Comparison of ENCODE assay signal across 22 cellular contexts in genomic region chr20:36318166-36318565, GRCh38. TPM values are rescaled to one million over a fixed set of nuclear protein-coding genes. Genes with fewer than 3 reads are reported as not detected.
DNase-seq lines count a peak whose midpoint lies in the region; ATAC-seq and TF ChIP-seq lines count a peak whose summit lies in the region.
"Had no signal": no experiment of that assay in that cellular context is flagged by ENCODE, and none has a peak within 500 bp of the region (broad histone marks: within the 10 kb centered on the region; RNA-seq: fewer than 3 reads in every experiment).

No MANE protein-coding gene starts in this region.

- intact Hi-C loops in naive thymus-derived CD4-positive, alpha-beta T cell (cut with micrococcal nuclease), result no loop called here
- intact Hi-C loops in aorta (cut with DNase I), result no loop called here

- H3K36me3 Mint-ChIP-seq in chondrocyte (ENCODE audit: low read depth), result no peaks in the 10 kb centered on the region
- no peaks in the 10 kb centered on the region for H3K36me3 Mint-ChIP-seq in naive thymus-derived CD4-positive, alpha-beta T cell
- H3K36me3 Mint-ChIP-seq: CD14-positive monocyte had no signal

- 59 to 68% methylated on average over 3 of the region's 3 CpGs for WGBS in aorta, 2 donors

- no peak for TF ChIP-seq CTCF in chondrocyte (IDR thresholded peaks at IDR 0.05)
- no peak for TF ChIP-seq CTCF in brain microvascular endothelial cell (IDR thresholded peaks at IDR 0.05; ENCODE audit: low read depth, low read length, missing control alignments)

- H3K4me3 Mint-ChIP-seq in chondrocyte (ENCODE audit: unreplicated experiment), result no peak overlapping the region
- H3K4me3 Mint-ChIP-seq in naive thymus-derived CD4-positive, alpha-beta T cell, result no peak overlapping the region
- H3K4me3 Mint-ChIP-seq: CD14-positive monocyte had no signal

- ATAC-seq in naive thymus-derived CD4-positive, alpha-beta T cell, result peak; percentile 26
- ATAC-seq in aorta (ENCODE audit: low FRiP score), result no peak
- ATAC-seq in GM21717 (IDR thresholded peaks at IDR 0.05; ENCODE audit: unreplicated experiment), result no peak
- ATAC-seq: HCT116 had no signal

- H3K4me3 ChIP-seq in naive thymus-derived CD4-positive, alpha-beta T cell (ENCODE audit: low read length), result no peak overlapping the region
- H3K4me3 ChIP-seq in aorta (ENCODE audit: low read length in 2 of 2), result no peak overlapping the region
- no peak overlapping the region for H3K4me3 ChIP-seq in brain microvascular endothelial cell (ENCODE audit: low read depth, low read length)
- H3K4me3 ChIP-seq: GM12878 had no signal

- no peak overlapping the region for H3K27ac ChIP-seq in naive thymus-derived CD4-positive, alpha-beta T cell (ENCODE audit: low read depth, low read length)
- H3K27ac ChIP-seq in aorta (ENCODE audit: low read depth in 1 of 2, low read length in 2 of 2) (no peak overlapping the region), brain microvascular endothelial cell (no peak overlapping the region)
- H3K27ac ChIP-seq: HL-60 had no signal

- POLR2A ChIA-PET in naive thymus-derived CD4-positive, alpha-beta T cell (lab: Charles Lee), result no interaction called here

- peaks cover 1% of the 10 kb centered on the region for H3K9me3 Mint-ChIP-seq in chondrocyte (ENCODE audit: low read depth)
- H3K9me3 Mint-ChIP-seq in naive thymus-derived CD4-positive, alpha-beta T cell, result peaks cover 0 to 5% (median 0%) of the 10 kb centered on the region in 11 donors
- H3K9me3 Mint-ChIP-seq: CD14-positive monocyte had no signal

- no peaks in the 10 kb centered on the region for H3K36me3 ChIP-seq in naive thymus-derived CD4-positive, alpha-beta T cell (ENCODE audit: control insufficient read depth in 2 of 3, insufficient read depth in 3 of 3, low read length in 3 of 3)
- no peaks in the 10 kb centered on the region for H3K36me3 ChIP-seq in aorta (ENCODE audit: control insufficient read depth in 1 of 2, insufficient read depth in 2 of 2, low read length in 1 of 2)
- H3K36me3 ChIP-seq in brain microvascular endothelial cell (replicated peaks), result no peaks in the 10 kb centered on the region

- no peaks in the 10 kb centered on the region for H3K9me3 ChIP-seq in naive thymus-derived CD4-positive, alpha-beta T cell (ENCODE audit: control insufficient read depth in 2 of 3, low read length in 3 of 3)
- H3K9me3 ChIP-seq in aorta (ENCODE audit: control insufficient read depth, low read length), result no peaks in the 10 kb centered on the region

- H3K4me1 Mint-ChIP-seq in chondrocyte (ENCODE audit: low read depth), result no peaks in the 10 kb centered on the region
- H3K4me1 Mint-ChIP-seq in naive thymus-derived CD4-positive, alpha-beta T cell, result no peaks in the 10 kb centered on the region
- H3K4me1 Mint-ChIP-seq: CD14-positive monocyte had no signal

- no peaks in the 10 kb centered on the region for H3K27me3 ChIP-seq in naive thymus-derived CD4-positive, alpha-beta T cell (ENCODE audit: control insufficient read depth in 2 of 2, insufficient read depth in 2 of 2, low read length in 2 of 2)
- no peaks in the 10 kb centered on the region for H3K27me3 ChIP-seq in aorta (ENCODE audit: control insufficient read depth in 1 of 2, insufficient read depth in 2 of 2, low read length in 1 of 2)
- H3K27me3 ChIP-seq in brain microvascular endothelial cell (replicated peaks), result peaks cover under 1% of the 10 kb centered on the region

- DNase-seq in activated effector memory CD4-positive, alpha-beta T cell treated with anti-CD3 and anti-CD28 coated beads, Interleukin-2, amount 50 U/mL, for 16 hours, result peak; percentile 33
- no peak for DNase-seq in activated effector memory CD4-positive, alpha-beta T cell treated with Interleukin-2 at 50 U/mL for 16 hours
- DNase-seq in chondrocyte (ENCODE audit: low spot score) (peak; percentile 50), aorta (peak; percentile 3 to 60), brain microvascular endothelial cell (no peak)
- no peak for DNase-seq in naive thymus-derived CD4-positive, alpha-beta T cell
- no peak for DNase-seq in activated CD4-positive, CD25-positive, alpha-beta regulatory T cell treated with anti-CD3 and anti-CD28 coated beads, Interleukin-2, amount 50 U/mL, for 72 hours
- DNase-seq: DMS 273 treated with DMSO at 0.1 percent for 48 hours, DMS79 treated with DMSO at 0.1 percent for 48 hours, GOT3, KG1, NCI-H1092, NCI-H1436 treated with DMSO at 0.1 percent for 48 hours, NCI-H2029 treated with DMSO at 0.1 percent for 48 hours, NCI-H226, NCI-H510A treated with DMSO at 0.1 percent for 48 hours, NCI-H774 had no signal

- no peak overlapping the region for H3K27ac Mint-ChIP-seq in chondrocyte (ENCODE audit: unreplicated experiment)
- H3K27ac Mint-ChIP-seq in naive thymus-derived CD4-positive, alpha-beta T cell, result no peak overlapping the region
- H3K27ac Mint-ChIP-seq: CD14-positive monocyte had no signal

- in situ Hi-C loops in brain microvascular endothelial cell (cut with HindIII; ENCODE audit: low pct_ligation_motif_present, low sequenced_read_pairs), result no loop called here

- CTCF ChIA-PET in naive thymus-derived CD4-positive, alpha-beta T cell (lab: Charles Lee), result no interaction called here

- no peaks in the 10 kb centered on the region for H3K4me1 ChIP-seq in naive thymus-derived CD4-positive, alpha-beta T cell (ENCODE audit: control insufficient read depth in 2 of 2, insufficient read depth in 2 of 2, low read length in 2 of 2)
- no peaks in the 10 kb centered on the region for H3K4me1 ChIP-seq in aorta (ENCODE audit: control insufficient read depth in 1 of 2, insufficient read depth in 2 of 2, low read length in 2 of 2)

- H3K27me3 Mint-ChIP-seq in chondrocyte (ENCODE audit: low read depth), result peaks cover 35% of the 10 kb centered on the region
- H3K27me3 Mint-ChIP-seq in naive thymus-derived CD4-positive, alpha-beta T cell, result peaks cover 0 to 17% (median 5%) of the 10 kb centered on the region in 5 donors

RNA-seq across cellular contexts. Expression of gene DLGAP4, which starts 12.0 kb away (rescaled TPM):
- 140 to 165 TPM (median 161 TPM) in 3 replicates for total RNA-seq in chondrocyte
- 10 to 100 TPM; 29.7 to 40.2 (median 36.0) TPM for total RNA-seq in naive thymus-derived CD4-positive, alpha-beta T cell
- polyA plus RNA-seq in naive thymus-derived CD4-positive, alpha-beta T cell, result 10 to 100 TPM; 15.0 to 15.6 TPM
- 100 to 1,000 TPM; 110 to 150 TPM for total RNA-seq in aorta
- 10 to 100 TPM; 33.2 to 85.9 TPM for polyA plus RNA-seq in aorta

Comparison
In these comparisons a context has a peak if more than half of its experiments do, and no peak if none do; other contexts are left out.
1. DNase-seq: peak in activated effector memory CD4-positive, alpha-beta T cell treated with anti-CD3 and anti-CD28 coated beads, Interleukin-2, amount 50 U/mL, for 16 hours (single experiment), chondrocyte (single experiment) and aorta (2 of 2); none in activated effector memory CD4-positive, alpha-beta T cell treated with Interleukin-2 at 50 U/mL for 16 hours (single experiment), naive thymus-derived CD4-positive, alpha-beta T cell (0 of 9), activated CD4-positive, CD25-positive, alpha-beta regulatory T cell treated with anti-CD3 and anti-CD28 coated beads, Interleukin-2, amount 50 U/mL, for 72 hours (single experiment) and brain microvascular endothelial cell (single experiment).